24 cellular contexts compared by ENCODE assay signal in the genomic region with DNA sequence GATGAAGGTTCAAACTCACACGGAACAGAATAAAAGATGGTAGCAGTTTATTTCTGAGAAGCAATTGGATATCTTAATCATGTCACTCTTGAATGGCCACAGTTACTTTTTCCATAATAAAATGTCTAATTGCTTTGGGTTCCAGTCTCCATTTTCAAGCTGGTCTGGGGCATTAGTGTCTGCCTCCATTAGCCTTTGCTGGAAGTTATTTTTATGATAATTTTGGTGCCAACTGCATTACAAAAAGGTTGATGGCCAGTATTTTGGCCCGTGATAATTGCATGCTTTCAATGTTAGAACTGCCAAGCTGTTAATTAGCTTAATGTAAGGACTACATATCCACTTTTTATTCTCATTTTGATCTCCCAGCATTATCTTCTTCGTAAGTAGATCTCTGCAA.
DNase-seq lines count a peak whose midpoint lies in the region; FAIRE-seq and TF ChIP-seq lines count a peak whose summit lies in the region.
"Had no signal": no experiment of that assay in that cellular context is flagged by ENCODE, and none has a peak within 500 bp of the region (broad histone marks: within the 10 kb centered on the region; RNA-seq: fewer than 3 reads in every experiment).

No MANE protein-coding gene starts in this region.

- no peak overlapping the region for H3K27ac ChIP-seq in iPS-20b (ENCODE audit: low read length)
- H3K27ac ChIP-seq: GM23248, HL-60 had no signal

- 0 out of 2 replicates have a peak, but pooled peaks cover 3% of the 10 kb centered on the region for H3K9me3 ChIP-seq in HAP-1
- H3K9me3 ChIP-seq in iPS-20b (ENCODE audit: insufficient read depth, low read depth, low read length), result peaks cover 12% of the 10 kb centered on the region; the same call in 1 of the 2 replicates
- H3K9me3 ChIP-seq: BE2C had no signal

- peaks cover 62% of the 10 kb centered on the region for H3K4me1 ChIP-seq in HAP-1
- peaks cover 41% of the 10 kb centered on the region for H3K4me1 ChIP-seq in iPS-20b (ENCODE audit: insufficient read depth, low read length)
- H3K4me1 ChIP-seq: BE2C had no signal

- H3K4me3 ChIP-seq in HAP-1, result no peak overlapping the region
- peak overlapping the region; percentile 8; the same call in 1 of the 2 replicates for H3K4me3 ChIP-seq in iPS-20b (ENCODE audit: low read length)
- H3K4me3 ChIP-seq: GM12878, GM23248, K562 had no signal

- H3K36me3 ChIP-seq in HAP-1 (replicated peaks) (no peaks in the 10 kb centered on the region), iPS-20b (ENCODE audit: insufficient read depth, low read depth, low read length) (no peaks in the 10 kb centered on the region)
- H3K36me3 ChIP-seq: BE2C had no signal

- no peak for TF ChIP-seq POLR2A in H54 (IDR thresholded peaks at IDR 0.05; ENCODE audit: low read depth, low read length)

- no peak overlapping the region for H3K9ac ChIP-seq in iPS-20b (ENCODE audit: low read depth, low read length)
- H3K9ac ChIP-seq: GM23248 had no signal

- peak; percentile 79 for FAIRE-seq in H54 (lab: Jason Lieb, UNC)
- FAIRE-seq: A204.1, GM12878, K562 had no signal

- in situ Hi-C loops in HAP-1 (cut with MboI; ENCODE audit: low sequenced_read_pairs), result no loop called here

- no peak for DNase-seq in H54 (ENCODE audit: insufficient read length, low spot score)
- DNase-seq in HAP-1 (ENCODE audit: low spot score in 2 of 2), result peak; percentile 40 to 83
- DNase-seq in NCI-H1105 treated with DMSO at 0.1 percent for 48 hours (lab: John Stamatoyannopoulos, UW), result peak; percentile 73
- DNase-seq in SIG-M5 (lab: John Stamatoyannopoulos, UW), result no peak
- DNase-seq in cortex of kidney (lab: John Stamatoyannopoulos, UW), result no peak
- no peak for DNase-seq in NCI-H510A (lab: John Stamatoyannopoulos, UW)
- DNase-seq: ACHN; BE2C; C1 segment of cervical spinal cord; CD4-positive, CD25-positive, alpha-beta regulatory T cell; CD8-positive, alpha-beta memory T cell; COR-L47; DMS 273 treated with DMSO at 0.1 percent for 48 hours; DMS53; DND-41; EL; GM23248; HCEC 1CT; IMR-90 had no signal

- no peaks in the 10 kb centered on the region for H3K27me3 ChIP-seq in HAP-1 (ENCODE audit: low read depth)
- H3K27me3 ChIP-seq in iPS-20b (ENCODE audit: insufficient read depth, low read length), result no peaks in the 10 kb centered on the region
- H3K27me3 ChIP-seq: BE2C had no signal

Comparison
In these comparisons a context has a peak if more than half of its experiments do, and no peak if none do; other contexts are left out.
1. DNase-seq: peak in HAP-1 (2 of 2) and NCI-H1105 treated with DMSO at 0.1 percent for 48 hours (single experiment); none in H54 (single experiment), SIG-M5 (single experiment), cortex of kidney (single experiment) and NCI-H510A (single experiment).